ENCODE assay signal across 18 cellular contexts in the genomic region with DNA sequence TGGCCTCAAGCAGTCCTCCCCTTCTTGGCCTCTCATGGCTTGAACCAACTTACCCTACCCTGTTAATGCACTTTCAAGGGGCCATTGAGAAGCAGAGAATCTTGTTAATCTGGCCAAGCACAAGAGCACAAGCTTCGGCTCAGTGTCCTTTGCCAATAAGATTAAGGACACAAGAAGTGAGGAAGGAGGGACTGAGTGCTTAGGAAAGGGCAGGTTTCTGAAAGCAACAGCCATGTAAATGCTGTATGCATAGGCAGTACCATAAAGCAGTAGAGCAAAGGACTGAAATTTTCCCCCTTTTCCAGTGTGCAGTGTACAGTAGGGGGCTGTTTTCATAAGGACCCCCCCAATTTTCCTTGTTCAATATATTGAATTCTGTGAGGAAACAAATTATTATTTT. TPM values are rescaled to one million over a fixed set of nuclear protein-coding genes. Genes with fewer than 3 reads are reported as not detected.
DNase-seq lines count a peak whose midpoint lies in the region; TF ChIP-seq lines count a peak whose summit lies in the region.
"Had no signal": no experiment of that assay in that cellular context is flagged by ENCODE, and none has a peak within 500 bp of the region (broad histone marks: within the 10 kb centered on the region; RNA-seq: fewer than 3 reads in every experiment).

No MANE protein-coding gene starts in this region.

- in situ Hi-C loops in GM23248 (cut with MboI) (no loop called here), mammary epithelial cell (cut with MboI; ENCODE audit: low sequenced_read_pairs in 2 of 2) (no loop called here)

- H3K4me2 ChIP-seq in GM23248 (ENCODE audit: unreplicated experiment) (no peak overlapping the region), parathyroid adenoma (ENCODE audit: low read length) (no peak overlapping the region), mammary epithelial cell (ENCODE audit: insufficient read depth, low read depth, low read length) (no peak overlapping the region)
- H3K4me2 ChIP-seq: KMS-11 had no signal

- H3K9me2 ChIP-seq in GM23248 (ENCODE audit: insufficient read depth): no peaks in the 10 kb centered on the region

- H3K4me1 Mint-ChIP-seq in activated CD4-positive, alpha-beta memory T cell treated with anti-CD3 and anti-CD28 coated beads for 36 hours (ENCODE audit: low read depth): peaks cover 10% of the 10 kb centered on the region
- no peaks in the 10 kb centered on the region for H3K4me1 Mint-ChIP-seq in activated CD4-positive, alpha-beta memory T cell treated with anti-CD3 and anti-CD28 coated beads, Interleukin-2, amount 10 ng/mL, durations not matched to agents 7 days and 5 days
- peaks cover 51% of the 10 kb centered on the region for H3K4me1 Mint-ChIP-seq in brain

- no peaks in the 10 kb centered on the region for H3K27me3 Mint-ChIP-seq in activated CD4-positive, alpha-beta memory T cell treated with anti-CD3 and anti-CD28 coated beads for 36 hours
- no peaks in the 10 kb centered on the region for H3K27me3 Mint-ChIP-seq in activated CD4-positive, alpha-beta memory T cell treated with anti-CD3 and anti-CD28 coated beads, Interleukin-2, amount 10 ng/mL, durations not matched to agents 7 days and 5 days
- no peaks in the 10 kb centered on the region for H3K27me3 Mint-ChIP-seq in brain
- H3K27me3 Mint-ChIP-seq: B cell had no signal

- H4K20me1 ChIP-seq in GM23248 (ENCODE audit: insufficient read depth) (peaks cover 12% of the 10 kb centered on the region; the same call in 1 of the 2 replicates), mammary epithelial cell (ENCODE audit: insufficient read depth, low read length) (no peaks in the 10 kb centered on the region)

- peaks cover 24% of the 10 kb centered on the region for H3F3A ChIP-seq in GM23248 (ENCODE audit: insufficient read depth)

- H3K27ac Mint-ChIP-seq in activated CD4-positive, alpha-beta memory T cell treated with anti-CD3 and anti-CD28 coated beads for 36 hours: peak overlapping the region; percentile 34
- no peak overlapping the region for H3K27ac Mint-ChIP-seq in activated CD4-positive, alpha-beta memory T cell treated with anti-CD3 and anti-CD28 coated beads, Interleukin-2, amount 10 ng/mL, durations not matched to agents 7 days and 5 days
- peak overlapping the region in 4 of 5 experiments; percentile 85 to 92 (median 90) for H3K27ac Mint-ChIP-seq in brain

- CTCF ChIA-PET in activated CD4-positive, alpha-beta memory T cell treated with anti-CD3 and anti-CD28 coated beads for 36 hours (lab: Charles Lee): no interaction called here
- CTCF ChIA-PET in activated CD4-positive, alpha-beta memory T cell treated with anti-CD3 and anti-CD28 coated beads, Interleukin-2, amount 10 ng/mL, durations not matched to agents 7 days and 5 days (lab: Charles Lee): no interaction called here
- CTCF ChIA-PET in mammary epithelial cell (lab: Charles Lee; ENCODE audit: low non-redundant PET): no interaction called here

- 93 to 96% methylated on average over 1 of the region's 1 CpG for WGBS in GM23248 (ENCODE audit: low coverage in 1 of 2, low lambda C conversion rate in 2 of 2, missing lambda C conversion rate in 2 of 2), 2 experiments
- WGBS in mammary epithelial cell (ENCODE audit: low coverage, missing lambda C conversion rate): 42% methylated on average over 1 of the region's 1 CpG

- no peaks in the 10 kb centered on the region for H3K9me3 Mint-ChIP-seq in activated CD4-positive, alpha-beta memory T cell treated with anti-CD3 and anti-CD28 coated beads for 36 hours
- H3K9me3 Mint-ChIP-seq in activated CD4-positive, alpha-beta memory T cell treated with anti-CD3 and anti-CD28 coated beads, Interleukin-2, amount 10 ng/mL, durations not matched to agents 7 days and 5 days: no peaks in the 10 kb centered on the region
- H3K9me3 Mint-ChIP-seq in brain: no peaks in the 10 kb centered on the region

- DNase-seq in activated CD4-positive, alpha-beta memory T cell treated with anti-CD3 and anti-CD28 coated beads for 36 hours: no peak
- DNase-seq in activated CD4-positive, alpha-beta memory T cell treated with anti-CD3 and anti-CD28 coated beads, Interleukin-2, amount 10 ng/mL, durations not matched to agents 7 days and 5 days: no peak
- DNase-seq in GM23248: no peak
- no peak for DNase-seq in NCI-H446 treated with DMSO at 0.1 percent for 48 hours (lab: John Stamatoyannopoulos, UW)
- DNase-seq in mammary epithelial cell: no peak
- DNase-seq in NCI-H345 treated with DMSO at 0.1 percent for 48 hours (lab: John Stamatoyannopoulos, UW; ENCODE audit: unreplicated experiment): no peak
- DNase-seq: 8988T, Calu3, GF-D8, NCI-H1417, NCI-H187 treated with DMSO at 0.1 percent for 48 hours, NCI-H345, NCI-H526 treated with DMSO at 0.1 percent for 48 hours, SJCRH30 had no signal

- TF ChIP-seq CTCF in brain (conservative IDR thresholded peaks at IDR 0.05) (no peak), parathyroid adenoma (IDR thresholded peaks at IDR 0.05) (no peak), mammary epithelial cell (conservative IDR thresholded peaks at IDR 0.05 in 1 of 2, IDR thresholded peaks at IDR 0.05 in 1 of 2; ENCODE audit: extremely low read depth in 1 of 2, insufficient read depth in 1 of 2, low read depth in 1 of 2, low read length in 2 of 2) (no peak)

- no peak overlapping the region for H2AFZ ChIP-seq in GM23248
- H2AFZ ChIP-seq in parathyroid adenoma: no peak overlapping the region
- no peak overlapping the region for H2AFZ ChIP-seq in mammary epithelial cell (ENCODE audit: low read depth, low read length)

- H3K9ac ChIP-seq in GM23248 (no peak overlapping the region), parathyroid adenoma (no peak overlapping the region), mammary epithelial cell (ENCODE audit: insufficient read depth, low read length) (no peak overlapping the region)
- H3K9ac ChIP-seq: KMS-11 had no signal

- no TSS peak for BruUV-seq in mammary epithelial cell (replicated peaks; lab: Mats Ljungman, UMichigan)

- H3K27me3 ChIP-seq in GM23248 (replicated peaks; ENCODE audit: insufficient read depth) (no peaks in the 10 kb centered on the region), parathyroid adenoma (ENCODE audit: control insufficient read depth, insufficient read depth, low read length) (no peaks in the 10 kb centered on the region), mammary epithelial cell (ENCODE audit: insufficient read depth, low read length) (no peaks in the 10 kb centered on the region)
- H3K27me3 ChIP-seq: SJCRH30 had no signal

- H3K36me3 ChIP-seq in GM23248 (ENCODE audit: low read depth) (peaks cover 24% of the 10 kb centered on the region), parathyroid adenoma (ENCODE audit: control insufficient read depth, insufficient read depth, low read length) (no peaks in the 10 kb centered on the region), mammary epithelial cell (ENCODE audit: insufficient read depth, low read length) (peaks cover 11% of the 10 kb centered on the region)

- H3K9me3 ChIP-seq in GM23248 (ENCODE audit: low read depth): no peaks in the 10 kb centered on the region
- H3K9me3 ChIP-seq in parathyroid adenoma (ENCODE audit: control insufficient read depth, low read length): no peaks in the 10 kb centered on the region
- H3K9me3 ChIP-seq in mammary epithelial cell (replicated peaks; ENCODE audit: insufficient read depth, low read length): no peaks in the 10 kb centered on the region
- H3K9me3 ChIP-seq: SJCRH30 had no signal

- dilution Hi-C loops in mammary epithelial cell (cut with HindIII; ENCODE audit: low sequenced_read_pairs): loop anchor here (5.0 kb wide), 3 partner anchors 39 to 106 kb away; no protein-coding TSS in a partner anchor

- intact Hi-C loops in activated CD4-positive, alpha-beta memory T cell treated with anti-CD3 and anti-CD28 coated beads for 36 hours (cut with micrococcal nuclease): no loop called here
- intact Hi-C loops in mammary epithelial cell (cut with micrococcal nuclease): no loop called here

- H3K27ac ChIP-seq in GM23248: 0 out of 2 replicates have a peak overlapping the region, but pooled peaks have one; percentile 52
- peak overlapping the region; percentile 44 for H3K27ac ChIP-seq in parathyroid adenoma
- no peak overlapping the region for H3K27ac ChIP-seq in mammary epithelial cell (ENCODE audit: insufficient read depth, low read depth, low read length)
- H3K27ac ChIP-seq: KMS-11, SJCRH30 had no signal

- H3K36me3 Mint-ChIP-seq in activated CD4-positive, alpha-beta memory T cell treated with anti-CD3 and anti-CD28 coated beads for 36 hours: peaks cover 13% of the 10 kb centered on the region
- H3K36me3 Mint-ChIP-seq in activated CD4-positive, alpha-beta memory T cell treated with anti-CD3 and anti-CD28 coated beads, Interleukin-2, amount 10 ng/mL, durations not matched to agents 7 days and 5 days (ENCODE audit: low read depth): peaks cover 37% of the 10 kb centered on the region
- H3K36me3 Mint-ChIP-seq in brain: peaks cover 17% of the 10 kb centered on the region

- H3K4me1 ChIP-seq in GM23248 (ENCODE audit: insufficient read depth) (peaks cover 28% of the 10 kb centered on the region), parathyroid adenoma (peaks cover 14% of the 10 kb centered on the region), mammary epithelial cell (ENCODE audit: insufficient read depth, low read length) (peaks cover 10% of the 10 kb centered on the region)

- POLR2A ChIA-PET in activated CD4-positive, alpha-beta memory T cell treated with anti-CD3 and anti-CD28 coated beads for 36 hours (lab: Charles Lee): no interaction called here
- POLR2A ChIA-PET in activated CD4-positive, alpha-beta memory T cell treated with anti-CD3 and anti-CD28 coated beads, Interleukin-2, amount 10 ng/mL, durations not matched to agents 7 days and 5 days (lab: Charles Lee): no interaction called here

- H3K4me3 ChIP-seq in GM23248: no peak overlapping the region
- no peak overlapping the region for H3K4me3 ChIP-seq in parathyroid adenoma (ENCODE audit: low read depth, low read length)
- H3K4me3 ChIP-seq in mammary epithelial cell (replicated peaks in 1 of 3; ENCODE audit: insufficient read depth in 1 of 3, low read depth in 2 of 3, low read length in 3 of 3): no peak overlapping the region
- H3K4me3 ChIP-seq: SJCRH30 had no signal

- H3K4me3 Mint-ChIP-seq in activated CD4-positive, alpha-beta memory T cell treated with anti-CD3 and anti-CD28 coated beads for 36 hours: no peak overlapping the region
- H3K4me3 Mint-ChIP-seq in activated CD4-positive, alpha-beta memory T cell treated with anti-CD3 and anti-CD28 coated beads, Interleukin-2, amount 10 ng/mL, durations not matched to agents 7 days and 5 days: no peak overlapping the region
- H3K4me3 Mint-ChIP-seq in brain: no peak overlapping the region
- H3K4me3 Mint-ChIP-seq: B cell had no signal

- peaks cover 55% of the 10 kb centered on the region for H3K79me2 ChIP-seq in GM23248 (ENCODE audit: insufficient read depth)
- peaks cover 15% of the 10 kb centered on the region for H3K79me2 ChIP-seq in parathyroid adenoma
- peaks cover 40% of the 10 kb centered on the region for H3K79me2 ChIP-seq in mammary epithelial cell (ENCODE audit: insufficient read depth, low read length)

RNA-seq across cellular contexts. Expression of a gene that starts 37.7 kb away (rescaled TPM):
- 100 to 1,000 TPM; 191 to 192 TPM for total RNA-seq in activated CD4-positive, alpha-beta memory T cell treated with anti-CD3 and anti-CD28 coated beads for 36 hours
- 100 to 1,000 TPM; 227 to 229 TPM for total RNA-seq in activated CD4-positive, alpha-beta memory T cell treated with anti-CD3 and anti-CD28 coated beads, Interleukin-2, amount 10 ng/mL, durations not matched to agents 7 days and 5 days
- total RNA-seq in GM23248 (2014; rRNA removed; shearing (Covaris generic)): 149 and 175 TPM in 2 replicates
- polyA plus RNA-seq in GM23248 (2016; fragmentation: Nextera tagmentation; extraction: Ambion mirVana) (102 and 113 TPM in 2 replicates), brain (ENCODE audit: insufficient read depth, low read depth, low replicate concordance) (221 TPM), mammary epithelial cell (134 TPM)
- 100 to 1,000 TPM; 123 to 203 TPM for total RNA-seq in mammary epithelial cell
- 98.4 TPM for polyA minus RNA-seq in mammary epithelial cell

RNA-seq across cellular contexts. Expression of a gene that starts 49.0 kb away (rescaled TPM):
- 1 to 10 TPM; 6.8 to 7.3 TPM for total RNA-seq in activated CD4-positive, alpha-beta memory T cell treated with anti-CD3 and anti-CD28 coated beads for 36 hours
- total RNA-seq in activated CD4-positive, alpha-beta memory T cell treated with anti-CD3 and anti-CD28 coated beads, Interleukin-2, amount 10 ng/mL, durations not matched to agents 7 days and 5 days: 10 to 100 TPM; 11.4 to 11.9 TPM
- total RNA-seq in GM23248 (2014; rRNA removed; shearing (Covaris generic)): 17.8 and 21.4 TPM in 2 replicates
- polyA plus RNA-seq in GM23248 (2016; fragmentation: Nextera tagmentation; extraction: Ambion mirVana): 5.7 and 6.3 TPM in 2 replicates
- 59.7 TPM for polyA plus RNA-seq in brain (ENCODE audit: insufficient read depth, low read depth, low replicate concordance)
- 1 to 10 TPM; 5.6 to 6.2 TPM for total RNA-seq in mammary epithelial cell
- polyA plus RNA-seq in mammary epithelial cell: 3.0 TPM
- not detected for polyA minus RNA-seq in mammary epithelial cell
